8 cellular contexts compared by ENCODE assay signal in genomic region chr15:41621200-41622193, GRCh38. TPM values are rescaled to one million over a fixed set of nuclear protein-coding genes. Genes with fewer than 3 reads are reported as not detected.
A peak's percentile ranks its signal among the peaks of the same experiment; 100 is the strongest.
DNase-seq lines count a peak whose midpoint lies in the region; ATAC-seq and TF ChIP-seq lines count a peak whose summit lies in the region.

No MANE protein-coding gene starts in this region.

- H3K27me3 ChIP-seq in left lung, result no peaks in the 10 kb centered on the region

- peaks cover 0 to 10% of the 10 kb centered on the region in 2 donors for H3K9me3 ChIP-seq in left lung

- peak overlapping the region; percentile 74 to 81 for H3K27ac ChIP-seq in left lung

- DNase-seq in CD14-positive monocyte (ENCODE audit: low spot score) (peak; percentile 58), NCI-H524 treated with DMSO at 0.1 percent for 48 hours (lab: John Stamatoyannopoulos, UW) (peak; percentile 15), left lung (peak; percentile 85 to 92)
- DNase-seq in activated CD4-positive, alpha-beta T cell treated with anti-CD3 and anti-CD28 coated beads, Interleukin-2, amount 50 U/mL, for 48 hours, result peak; percentile 73 to 79
- peak; percentile 45 to 72 (median 58) for DNase-seq in stimulated activated CD4-positive, alpha-beta T cell treated with anti-CD3 and anti-CD28 coated beads, Interleukin-1b, Interleukin-23, amount 100 ng/mL, for 24 hours (ENCODE audit: low read depth in 4 of 4, low spot score in 1 of 4)

- no peaks in the 10 kb centered on the region for H3K36me3 Mint-ChIP-seq in CD14-positive monocyte
- peaks cover 7% of the 10 kb centered on the region for H3K36me3 Mint-ChIP-seq in dendritic cell treated with granulocyte-macrophage colony-stimulating factor and Interleukin-4, amounts not matched to agents 40 ng/mL and 50 ng/mL, for 4 days (ENCODE audit: low read depth)

- H3K9me3 Mint-ChIP-seq in CD14-positive monocyte, result peaks cover 6 to 15% (median 7%) of the 10 kb centered on the region in 7 donors
- H3K9me3 Mint-ChIP-seq in dendritic cell treated with granulocyte-macrophage colony-stimulating factor and Interleukin-4, amounts not matched to agents 40 ng/mL and 50 ng/mL, for 4 days, result no peaks in the 10 kb centered on the region

- peaks cover 0 to 12% of the 10 kb centered on the region in 2 donors for H3K4me1 ChIP-seq in left lung

- peak overlapping the region in 5 of 7 donors; percentile 49 to 87 (median 74) for H3K27ac Mint-ChIP-seq in CD14-positive monocyte
- peak overlapping the region; percentile 97 for H3K27ac Mint-ChIP-seq in dendritic cell treated with granulocyte-macrophage colony-stimulating factor and Interleukin-4, amounts not matched to agents 40 ng/mL and 50 ng/mL, for 4 days

- peak; percentile 45 for ATAC-seq in HG02763 (IDR thresholded peaks at IDR 0.05; ENCODE audit: unreplicated experiment)
- ATAC-seq in left lung, result peak; percentile 92
- ATAC-seq in HG03095 (IDR thresholded peaks at IDR 0.05; ENCODE audit: unreplicated experiment), result no peak

- no peak for TF ChIP-seq CTCF in CD14-positive monocyte (IDR thresholded peaks at IDR 0.05)
- TF ChIP-seq CTCF in left lung (IDR thresholded peaks at IDR 0.05), result no peak

- no peaks in the 10 kb centered on the region for H3K36me3 ChIP-seq in left lung

- H3K4me3 Mint-ChIP-seq in CD14-positive monocyte, result peak overlapping the region; percentile 73 to 83
- H3K4me3 Mint-ChIP-seq in dendritic cell treated with granulocyte-macrophage colony-stimulating factor and Interleukin-4, amounts not matched to agents 40 ng/mL and 50 ng/mL, for 4 days, result peak overlapping the region; percentile 90

- H3K4me3 ChIP-seq in left lung, result peak overlapping the region; percentile 44 to 61

- H3K27me3 Mint-ChIP-seq in CD14-positive monocyte (ENCODE audit: low read depth in 3 of 3), result peaks cover 6 to 15% (median 9%) of the 10 kb centered on the region in 3 donors
- peaks cover 15% of the 10 kb centered on the region for H3K27me3 Mint-ChIP-seq in dendritic cell treated with granulocyte-macrophage colony-stimulating factor and Interleukin-4, amounts not matched to agents 40 ng/mL and 50 ng/mL, for 4 days

- intact Hi-C loops in CD14-positive monocyte (cut with micrococcal nuclease) (no loop called here), left lung (cut with DNase I) (no loop called here)
- intact Hi-C loops in dendritic cell treated with granulocyte-macrophage colony-stimulating factor and Interleukin-4, amounts not matched to agents 40 ng/mL and 50 ng/mL, for 4 days (cut with micrococcal nuclease), result loop anchor here (1.0 kb wide), 1 partner anchor 40 kb away; no protein-coding TSS in a partner anchor

- H3K4me1 Mint-ChIP-seq in CD14-positive monocyte, result peaks cover 19% of the 10 kb centered on the region
- H3K4me1 Mint-ChIP-seq in dendritic cell treated with granulocyte-macrophage colony-stimulating factor and Interleukin-4, amounts not matched to agents 40 ng/mL and 50 ng/mL, for 4 days (ENCODE audit: low read depth), result peaks cover 17% of the 10 kb centered on the region

RNA-seq across cellular contexts. Expression of gene MGA, which starts 38.7 kb away (rescaled TPM):
- polyA plus RNA-seq in CD14-positive monocyte, result 1 to 10 TPM; 2.7 to 6.9 TPM
- 10 to 100 TPM; 33.4 to 33.7 TPM for total RNA-seq in left lung

Comparison
In these comparisons a context has a peak if more than half of its experiments do, and no peak if none do; other contexts are left out.
1. DNase-seq: peak in every context shown above with its lines; median percentile 88 in left lung; 76 in activated CD4-positive, alpha-beta T cell treated with anti-CD3 and anti-CD28 coated beads, Interleukin-2, amount 50 U/mL, for 48 hours; 58 in CD14-positive monocyte; 58 in stimulated activated CD4-positive, alpha-beta T cell treated with anti-CD3 and anti-CD28 coated beads, Interleukin-1b, Interleukin-23, amount 100 ng/mL, for 24 hours; 15 in NCI-H524 treated with DMSO at 0.1 percent for 48 hours.